In the genomic region with DNA sequence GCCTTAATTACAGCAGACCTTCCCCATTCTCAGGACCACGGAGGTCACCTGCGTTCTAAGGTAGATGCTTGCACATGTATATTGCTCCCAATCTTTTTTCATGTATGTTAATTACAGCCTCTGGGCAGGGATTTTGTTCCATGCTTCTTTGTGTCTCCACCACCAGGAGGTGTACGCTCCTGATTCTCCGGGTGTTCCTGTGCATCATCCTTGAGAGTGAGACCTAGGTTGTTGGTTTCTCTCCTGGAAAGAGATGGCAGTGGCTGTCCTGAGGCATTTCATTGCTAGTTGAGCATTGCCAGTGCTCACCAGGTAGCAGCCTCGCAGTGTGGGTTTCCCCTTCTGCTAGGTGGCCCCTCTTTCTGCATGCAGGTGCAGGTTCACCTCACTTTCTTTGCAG, we compare ENCODE assay signal across 17 cellular contexts. TPM values are rescaled to one million over a fixed set of nuclear protein-coding genes. Genes with fewer than 3 reads are reported as not detected.
A peak's percentile ranks its signal among the peaks of the same experiment; 100 is the strongest.
DNase-seq lines count a peak whose midpoint lies in the region; ATAC-seq and TF ChIP-seq lines count a peak whose summit lies in the region.
"Had no signal": no experiment of that assay in that cellular context is flagged by ENCODE, and none has a peak within 500 bp of the region (broad histone marks: within the 10 kb centered on the region; RNA-seq: fewer than 3 reads in every experiment).

No MANE protein-coding gene starts in this region.

- no peaks in the 10 kb centered on the region for H3K9me2 ChIP-seq in SK-N-SH

- H3K9me3 Mint-ChIP-seq in endothelial cell (ENCODE audit: unreplicated experiment): no peaks in the 10 kb centered on the region
- H3K9me3 Mint-ChIP-seq: activated B cell treated with CpG ODN at 0.5 μM for 24 hours; activated T-helper 2 cell treated with anti-CD3 and anti-CD28 coated beads, Interferon-gamma antibody, Interleukin-2, Interleukin-4, amounts not matched to agents 10 μg/mL and 5 μg/mL and 100 μg/mL, durations not matched to agents 14 hours and 24 hours and 36 hours; dendritic cell treated with granulocyte-macrophage colony-stimulating factor and Interleukin-4, amounts not matched to agents 40 ng/mL and 50 ng/mL, for 4 days had no signal

- H3K4me3 ChIP-seq in SK-N-SH (ENCODE audit: low read depth in 2 of 2, low read length in 1 of 2) (no peak overlapping the region), smooth muscle cell (no peak overlapping the region)
- H3K4me3 ChIP-seq: suprapubic skin had no signal

- no peak overlapping the region for H3K27ac ChIP-seq in SK-N-SH (ENCODE audit: low read depth in 2 of 2, low read length in 1 of 2)
- no peak overlapping the region for H3K27ac ChIP-seq in smooth muscle cell (ENCODE audit: low read depth)
- H3K27ac ChIP-seq: suprapubic skin had no signal

- H3K4me1 Mint-ChIP-seq in endothelial cell (ENCODE audit: unreplicated experiment): no peaks in the 10 kb centered on the region
- H3K4me1 Mint-ChIP-seq: activated B cell treated with CpG ODN at 0.5 μM for 24 hours had no signal

- H3K36me3 ChIP-seq in SK-N-SH (replicated peaks in 1 of 2; ENCODE audit: control insufficient read depth in 1 of 2, insufficient read depth in 2 of 2, low read length in 1 of 2): no peaks in the 10 kb centered on the region
- no peaks in the 10 kb centered on the region for H3K36me3 ChIP-seq in smooth muscle cell (ENCODE audit: low read depth)
- H3K36me3 ChIP-seq: suprapubic skin had no signal

- H3K9me3 ChIP-seq in SK-N-SH (no peaks in the 10 kb centered on the region), smooth muscle cell (replicated peaks; ENCODE audit: low read depth) (no peaks in the 10 kb centered on the region)
- H3K9me3 ChIP-seq: suprapubic skin had no signal

- no peaks in the 10 kb centered on the region; the same call in 1 of the 2 replicates for H3K27me3 ChIP-seq in SK-N-SH (ENCODE audit: insufficient read depth)
- no peaks in the 10 kb centered on the region for H3K27me3 ChIP-seq in smooth muscle cell (ENCODE audit: low read depth)

- ATAC-seq in SK-N-SH treated with all-trans-retinoic acid at 6 μM for 48 hours (no peak), HG03139 (IDR thresholded peaks at IDR 0.05; ENCODE audit: unreplicated experiment) (no peak)

- no peak overlapping the region for H3K4me3 Mint-ChIP-seq in endothelial cell (ENCODE audit: unreplicated experiment)
- H3K4me3 Mint-ChIP-seq: activated B cell treated with CpG ODN at 0.5 μM for 24 hours; dendritic cell treated with granulocyte-macrophage colony-stimulating factor and Interleukin-4, amounts not matched to agents 40 ng/mL and 50 ng/mL, for 4 days had no signal

- TF ChIP-seq RAD21 in SK-N-SH (IDR thresholded peaks at IDR 0.05; ENCODE audit: low read length): no peak

- CTCF ChIA-PET in SK-N-SH (lab: Yijun Ruan, JAX): interaction anchor here (1.1 to 3.4 kb wide), 2 partner anchors 10 to 55 kb away, joined by 3 to 9 read pairs; no protein-coding TSS in a partner anchor

- H3F3A ChIP-seq in SK-N-SH (replicated peaks; ENCODE audit: insufficient read depth) (no peaks in the 10 kb centered on the region), smooth muscle cell (ENCODE audit: low read depth) (no peaks in the 10 kb centered on the region)

- no peak overlapping the region for H3K9ac ChIP-seq in SK-N-SH
- no peak overlapping the region for H3K9ac ChIP-seq in smooth muscle cell (ENCODE audit: low read depth)

- no peak overlapping the region for H3K27ac Mint-ChIP-seq in endothelial cell (ENCODE audit: unreplicated experiment)
- H3K27ac Mint-ChIP-seq: activated B cell treated with CpG ODN at 0.5 μM for 24 hours; activated T-helper 2 cell treated with anti-CD3 and anti-CD28 coated beads, Interferon-gamma antibody, Interleukin-2, Interleukin-4, amounts not matched to agents 10 μg/mL and 5 μg/mL and 100 μg/mL, durations not matched to agents 14 hours and 24 hours and 36 hours; dendritic cell treated with granulocyte-macrophage colony-stimulating factor and Interleukin-4, amounts not matched to agents 40 ng/mL and 50 ng/mL, for 4 days had no signal

- no peaks in the 10 kb centered on the region for H3K4me1 ChIP-seq in SK-N-SH (ENCODE audit: control insufficient read depth in 1 of 2, insufficient read depth in 2 of 2, low read depth in 1 of 2, low read length in 1 of 2)
- H3K4me1 ChIP-seq in smooth muscle cell (ENCODE audit: low read depth): no peaks in the 10 kb centered on the region
- H3K4me1 ChIP-seq: suprapubic skin had no signal

- no peaks in the 10 kb centered on the region for H3K79me2 ChIP-seq in SK-N-SH (ENCODE audit: insufficient read depth)
- H3K79me2 ChIP-seq in smooth muscle cell (ENCODE audit: low read depth): no peaks in the 10 kb centered on the region

- H3K27me3 Mint-ChIP-seq in endothelial cell (ENCODE audit: unreplicated experiment): peaks cover under 1% of the 10 kb centered on the region

- H3K36me3 Mint-ChIP-seq in endothelial cell (ENCODE audit: low read depth, unreplicated experiment): no peaks in the 10 kb centered on the region

- H4K20me1 ChIP-seq in SK-N-SH (ENCODE audit: insufficient read depth) (no peaks in the 10 kb centered on the region), smooth muscle cell (ENCODE audit: low read depth) (no peaks in the 10 kb centered on the region)

- TF ChIP-seq CTCF in SK-N-SH (IDR thresholded peaks at IDR 0.05) (no peak), LNCAP (IDR thresholded peaks at IDR 0.05) (peak; percentile 16; the same call in 1 of the 2 replicates), endothelial cell (IDR thresholded peaks at IDR 0.05; ENCODE audit: unreplicated experiment) (peak; percentile 37), smooth muscle cell (IDR thresholded peaks at IDR 0.05; ENCODE audit: borderline replicate concordance, insufficient read depth, poor library complexity, severe bottlenecking) (peak; percentile 21)

- no peak overlapping the region for H3K4me2 ChIP-seq in SK-N-SH
- H3K4me2 ChIP-seq in smooth muscle cell: no peak overlapping the region

- no peak for TF ChIP-seq EP300 in SK-N-SH (IDR thresholded peaks at IDR 0.05; ENCODE audit: borderline replicate concordance in 1 of 2, low read depth in 1 of 2, low read length in 1 of 2)

- POLR2A ChIA-PET in SK-N-SH (lab: Yijun Ruan, JAX): no interaction called here

- 52% methylated on average over 5 of the region's 5 CpGs for WGBS in SK-N-SH (ENCODE audit: low lambda C conversion rate)
- WGBS in smooth muscle cell (ENCODE audit: low lambda C conversion rate): 83% methylated on average over 5 of the region's 5 CpGs

- H2AFZ ChIP-seq in SK-N-SH (ENCODE audit: low read depth) (no peak overlapping the region), smooth muscle cell (ENCODE audit: low read depth) (no peak overlapping the region)

- DNase-seq in SK-N-SH (peak; percentile 12), endothelial cell (ENCODE audit: low spot score) (peak; percentile 3), smooth muscle cell (lab: John Stamatoyannopoulos, UW; ENCODE audit: unreplicated experiment) (no peak), NCI-H2081 (lab: John Stamatoyannopoulos, UW) (no peak)
- no peak for DNase-seq in stimulated activated naive CD4-positive, alpha-beta T cell (lab: John Stamatoyannopoulos, UW)
- DNase-seq: activated B cell treated with CpG ODN at 0.5 μM for 24 hours, anterior cingulate cortex, KG1, NCI-H1436 treated with DMSO at 0.1 percent for 48 hours had no signal

TF ChIP-seq in SK-N-SH, 30 proteins besides CTCF, POLR2A, EP300 and RAD21:
- no peak for TF ChIP-seq RXRA (IDR thresholded peaks at IDR 0.05; ENCODE audit: borderline replicate concordance, low read depth)
- TF ChIP-seq SMC3 (IDR thresholded peaks at IDR 0.05; ENCODE audit: low read depth, low read length): no peak
- no peak for TF ChIP-seq ELF1 (IDR thresholded peaks at IDR 0.05)
- no peak for TF ChIP-seq RFX5 (IDR thresholded peaks at IDR 0.05; ENCODE audit: low read length)

TF ChIP-seq in SK-N-SH treated with all-trans-retinoic acid at 6 μM for 48 hours, 23 proteins besides CTCF, POLR2A, EP300 and RAD21 (continues in another document):
- TF ChIP-seq, protein P1, sequence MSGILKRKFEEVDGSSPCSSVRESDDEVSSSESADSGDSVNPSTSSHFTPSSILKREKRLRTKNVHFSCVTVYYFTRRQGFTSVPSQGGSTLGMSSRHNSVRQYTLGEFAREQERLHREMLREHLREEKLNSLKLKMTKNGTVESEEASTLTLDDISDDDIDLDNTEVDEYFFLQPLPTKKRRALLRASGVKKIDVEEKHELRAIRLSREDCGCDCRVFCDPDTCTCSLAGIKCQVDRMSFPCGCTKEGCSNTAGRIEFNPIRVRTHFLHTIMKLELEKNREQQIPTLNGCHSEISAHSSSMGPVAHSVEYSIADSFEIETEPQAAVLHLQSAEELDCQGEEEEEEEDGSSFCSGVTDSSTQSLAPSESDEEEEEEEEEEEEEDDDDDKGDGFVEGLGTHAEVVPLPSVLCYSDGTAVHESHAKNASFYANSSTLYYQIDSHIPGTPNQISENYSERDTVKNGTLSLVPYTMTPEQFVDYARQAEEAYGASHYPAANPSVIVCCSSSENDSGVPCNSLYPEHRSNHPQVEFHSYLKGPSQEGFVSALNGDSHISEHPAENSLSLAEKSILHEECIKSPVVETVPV (CRISPR knock-in tag; IDR thresholded peaks at IDR 0.05): no peak
- no peak for TF ChIP-seq ZFP30 (CRISPR knock-in tag; IDR thresholded peaks at IDR 0.05)
- TF ChIP-seq, protein P2, sequence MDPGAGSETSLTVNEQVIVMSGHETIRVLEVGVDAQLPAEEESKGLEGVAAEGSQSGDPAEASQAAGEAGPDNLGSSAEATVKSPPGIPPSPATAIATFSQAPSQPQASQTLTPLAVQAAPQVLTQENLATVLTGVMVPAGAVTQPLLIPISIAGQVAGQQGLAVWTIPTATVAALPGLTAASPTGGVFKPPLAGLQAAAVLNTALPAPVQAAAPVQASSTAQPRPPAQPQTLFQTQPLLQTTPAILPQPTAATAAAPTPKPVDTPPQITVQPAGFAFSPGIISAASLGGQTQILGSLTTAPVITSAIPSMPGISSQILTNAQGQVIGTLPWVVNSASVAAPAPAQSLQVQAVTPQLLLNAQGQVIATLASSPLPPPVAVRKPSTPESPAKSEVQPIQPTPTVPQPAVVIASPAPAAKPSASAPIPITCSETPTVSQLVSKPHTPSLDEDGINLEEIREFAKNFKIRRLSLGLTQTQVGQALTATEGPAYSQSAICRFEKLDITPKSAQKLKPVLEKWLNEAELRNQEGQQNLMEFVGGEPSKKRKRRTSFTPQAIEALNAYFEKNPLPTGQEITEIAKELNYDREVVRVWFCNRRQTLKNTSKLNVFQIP (CRISPR knock-in tag; IDR thresholded peaks at IDR 0.05; ENCODE audit: borderline replicate concordance, low read depth): no peak
- TF ChIP-seq ARNTL (CRISPR knock-in tag; IDR thresholded peaks at IDR 0.05; ENCODE audit: borderline replicate concordance, low read depth): no peak
- no peak for TF ChIP-seq SNAI2 (CRISPR knock-in tag; IDR thresholded peaks at IDR 0.05)
- TF ChIP-seq GLIS3 (CRISPR knock-in tag; IDR thresholded peaks at IDR 0.05): no peak
- no peak for TF ChIP-seq ZFP3 (CRISPR knock-in tag; IDR thresholded peaks at IDR 0.05)
- no peak for TF ChIP-seq RARB (CRISPR knock-in tag; IDR thresholded peaks at IDR 0.05)
- no peak for TF ChIP-seq ZC3H10 (CRISPR knock-in tag; IDR thresholded peaks at IDR 0.05)

RNA-seq across cellular contexts. Expression of a gene that starts 52.8 kb away (rescaled TPM):
- polyA plus RNA-seq in SK-N-SH (2012; rRNA removed) (not detected in 2 replicates), smooth muscle cell (0.07 TPM in 1 of 2 replicates, not detected in the other)
- polyA plus RNA-seq in SK-N-SH (2012; cell fraction: cytosol; rRNA removed): 0.01 TPM in 1 of 2 replicates, not detected in the other
- polyA plus RNA-seq in SK-N-SH (2012; cell fraction: nucleus; rRNA removed): not detected in 2 replicates
- total RNA-seq in endothelial cell (ENCODE audit: unreplicated experiment) (0.10 TPM), smooth muscle cell (0.45 TPM in 1 of 2 replicates, not detected in the other)
- total RNA-seq: activated B cell treated with CpG ODN at 0.5 μM for 24 hours; activated CD8-positive, alpha-beta memory T cell treated with anti-CD3 and anti-CD28 coated beads for 36 hours; activated T-helper 2 cell treated with anti-CD3 and anti-CD28 coated beads, Interferon-gamma antibody, Interleukin-2, Interleukin-4, amounts not matched to agents 10 μg/mL and 5 μg/mL and 100 μg/mL, durations not matched to agents 14 hours and 24 hours and 36 hours; renal cortical epithelial cell had no signal

Comparison
In these comparisons a context has a peak if more than half of its experiments do, and no peak if none do; other contexts are left out.
1. DNase-seq: peak in SK-N-SH (single experiment) and endothelial cell (single experiment); none in smooth muscle cell (single experiment), NCI-H2081 (0 of 2) and stimulated activated naive CD4-positive, alpha-beta T cell (0 of 6).